1 cellular context compared by ENCODE assay signal in the genomic region with DNA sequence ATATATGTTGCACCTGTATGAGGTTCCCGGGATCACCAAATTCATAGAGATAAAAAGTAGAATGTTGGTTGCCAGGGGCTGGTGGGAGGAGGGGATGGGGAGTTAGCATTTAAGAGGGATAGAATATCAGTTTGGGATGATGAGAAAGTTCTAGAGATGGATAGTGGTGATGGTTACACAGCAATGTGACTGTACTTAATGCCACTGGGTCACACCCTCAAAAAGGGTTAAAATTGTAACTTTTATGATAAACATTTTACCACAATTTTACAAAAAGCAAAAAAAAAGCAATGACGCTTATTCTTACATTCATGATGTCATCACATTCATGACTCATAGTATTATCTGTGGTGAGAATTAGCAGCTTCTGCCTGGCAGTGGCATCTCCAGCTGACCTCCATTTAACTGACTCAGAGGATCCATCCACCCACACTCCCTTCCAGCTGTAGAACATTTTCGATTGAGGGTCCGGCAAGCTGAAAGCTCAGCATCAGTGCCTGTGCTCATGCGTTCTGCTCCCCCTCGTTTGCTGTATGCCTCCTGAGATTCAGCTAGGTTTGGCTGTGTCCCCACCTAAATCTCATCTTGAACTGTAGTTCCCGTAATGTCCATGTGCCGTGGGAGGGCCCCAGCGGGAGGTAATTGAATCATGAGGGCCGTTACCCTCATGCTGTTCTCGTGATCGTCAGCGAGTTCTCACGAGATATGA.
TF ChIP-seq lines count a peak whose summit lies in the region.

No MANE protein-coding gene starts in this region.

TF ChIP-seq in K562, 482 proteins besides CTCF, POLR2A, EP300 and RAD21 (continued from another document):
- TF ChIP-seq CREB1 (IDR thresholded peaks at IDR 0.05) (peak; percentile 42; the same call in 1 of the 2 replicates), CREB1 (CRISPR knock-in tag; IDR thresholded peaks at IDR 0.05) (no peak), TEAD1 (CRISPR knock-in tag; IDR thresholded peaks at IDR 0.05) (no peak), ZNF134 (CRISPR knock-in tag; conservative IDR thresholded peaks at IDR 0.05) (no peak), FOXA1 (IDR thresholded peaks at IDR 0.05; ENCODE audit: borderline replicate concordance) (no peak), ZNF41 (CRISPR knock-in tag; conservative IDR thresholded peaks at IDR 0.05) (no peak), KLF16 (IDR thresholded peaks at IDR 0.05) (no peak), JUND (IDR thresholded peaks at IDR 0.05; ENCODE audit: borderline replicate concordance, low read depth, low read length) (peak; percentile 53; the same call in 1 of the 2 replicates), JUND (tag; IDR thresholded peaks at IDR 0.05; ENCODE audit: borderline replicate concordance, low read depth, low read length) (peak; percentile 59; the same call in 1 of the 3 replicates), ZNF561 (CRISPR knock-in tag; conservative IDR thresholded peaks at IDR 0.05) (no peak), GATAD2B (IDR thresholded peaks at IDR 0.05; ENCODE audit: borderline replicate concordance) (no peak), DACH1 (IDR thresholded peaks at IDR 0.05; ENCODE audit: partially characterized antibody) (no peak), ZNF79 (CRISPR knock-in tag; IDR thresholded peaks at IDR 0.05; ENCODE audit: low read depth) (no peak), CHD2 (IDR thresholded peaks at IDR 0.05; ENCODE audit: low read depth, low read length) (0 out of 2 replicates have a peak, but pooled peaks have one; percentile 28), ZNF57 (CRISPR knock-in tag; IDR thresholded peaks at IDR 0.05) (no peak), RBM22 (IDR thresholded peaks at IDR 0.05; ENCODE audit: low read depth, low read length, poor library complexity, severe bottlenecking) (no peak), SETDB1 (IDR thresholded peaks at IDR 0.05; ENCODE audit: low read length) (no peak), POLR2AphosphoS2 (IDR thresholded peaks at IDR 0.05; ENCODE audit: low read length) (no peak), BMI1 (IDR thresholded peaks at IDR 0.05; ENCODE audit: low read length) (no peak), KAT2B (IDR thresholded peaks at IDR 0.05; ENCODE audit: low read depth, low read length) (no peak), NFRKB (IDR thresholded peaks at IDR 0.05; ENCODE audit: low read depth) (no peak), TOE1 (IDR thresholded peaks at IDR 0.05; ENCODE audit: borderline replicate concordance) (no peak), TOE1 (CRISPR knock-in tag; IDR thresholded peaks at IDR 0.05; ENCODE audit: borderline replicate concordance, low read depth) (no peak), CREM (IDR thresholded peaks at IDR 0.05; ENCODE audit: low read depth) (peak; percentile 60; the same call in 1 of the 2 replicates), JUNB (CRISPR knock-in tag; conservative IDR thresholded peaks at IDR 0.05) (peak; percentile 52; the same call in 1 of the 2 replicates), ASH1L (IDR thresholded peaks at IDR 0.05; ENCODE audit: borderline replicate concordance, low read depth, partially characterized antibody) (no peak), ZKSCAN3 (CRISPR knock-in tag; IDR thresholded peaks at IDR 0.05) (no peak), CSDE1 (IDR thresholded peaks at IDR 0.05) (no peak), NBN (IDR thresholded peaks at IDR 0.05; ENCODE audit: low read depth) (no peak), ARID1B (IDR thresholded peaks at IDR 0.05) (no peak), ZNF436 (CRISPR knock-in tag; IDR thresholded peaks at IDR 0.05) (no peak), ATF1 (CRISPR knock-in tag; IDR thresholded peaks at IDR 0.05) (no peak), ATF1 (tag; IDR thresholded peaks at IDR 0.05) (peak; percentile 68)
- TF ChIP-seq, protein P1, sequence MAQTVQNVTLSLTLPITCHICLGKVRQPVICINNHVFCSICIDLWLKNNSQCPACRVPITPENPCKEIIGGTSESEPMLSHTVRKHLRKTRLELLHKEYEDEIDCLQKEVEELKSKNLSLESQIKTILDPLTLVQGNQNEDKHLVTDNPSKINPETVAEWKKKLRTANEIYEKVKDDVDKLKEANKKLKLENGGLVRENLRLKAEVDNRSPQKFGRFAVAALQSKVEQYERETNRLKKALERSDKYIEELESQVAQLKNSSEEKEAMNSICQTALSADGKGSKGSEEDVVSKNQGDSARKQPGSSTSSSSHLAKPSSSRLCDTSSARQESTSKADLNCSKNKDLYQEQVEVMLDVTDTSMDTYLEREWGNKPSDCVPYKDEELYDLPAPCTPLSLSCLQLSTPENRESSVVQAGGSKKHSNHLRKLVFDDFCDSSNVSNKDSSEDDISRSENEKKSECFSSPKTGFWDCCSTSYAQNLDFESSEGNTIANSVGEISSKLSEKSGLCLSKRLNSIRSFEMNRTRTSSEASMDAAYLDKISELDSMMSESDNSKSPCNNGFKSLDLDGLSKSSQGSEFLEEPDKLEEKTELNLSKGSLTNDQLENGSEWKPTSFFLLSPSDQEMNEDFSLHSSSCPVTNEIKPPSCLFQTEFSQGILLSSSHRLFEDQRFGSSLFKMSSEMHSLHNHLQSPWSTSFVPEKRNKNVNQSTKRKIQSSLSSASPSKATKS (CRISPR knock-in tag; IDR thresholded peaks at IDR 0.05) = no peak
- TF ChIP-seq, protein P2, sequence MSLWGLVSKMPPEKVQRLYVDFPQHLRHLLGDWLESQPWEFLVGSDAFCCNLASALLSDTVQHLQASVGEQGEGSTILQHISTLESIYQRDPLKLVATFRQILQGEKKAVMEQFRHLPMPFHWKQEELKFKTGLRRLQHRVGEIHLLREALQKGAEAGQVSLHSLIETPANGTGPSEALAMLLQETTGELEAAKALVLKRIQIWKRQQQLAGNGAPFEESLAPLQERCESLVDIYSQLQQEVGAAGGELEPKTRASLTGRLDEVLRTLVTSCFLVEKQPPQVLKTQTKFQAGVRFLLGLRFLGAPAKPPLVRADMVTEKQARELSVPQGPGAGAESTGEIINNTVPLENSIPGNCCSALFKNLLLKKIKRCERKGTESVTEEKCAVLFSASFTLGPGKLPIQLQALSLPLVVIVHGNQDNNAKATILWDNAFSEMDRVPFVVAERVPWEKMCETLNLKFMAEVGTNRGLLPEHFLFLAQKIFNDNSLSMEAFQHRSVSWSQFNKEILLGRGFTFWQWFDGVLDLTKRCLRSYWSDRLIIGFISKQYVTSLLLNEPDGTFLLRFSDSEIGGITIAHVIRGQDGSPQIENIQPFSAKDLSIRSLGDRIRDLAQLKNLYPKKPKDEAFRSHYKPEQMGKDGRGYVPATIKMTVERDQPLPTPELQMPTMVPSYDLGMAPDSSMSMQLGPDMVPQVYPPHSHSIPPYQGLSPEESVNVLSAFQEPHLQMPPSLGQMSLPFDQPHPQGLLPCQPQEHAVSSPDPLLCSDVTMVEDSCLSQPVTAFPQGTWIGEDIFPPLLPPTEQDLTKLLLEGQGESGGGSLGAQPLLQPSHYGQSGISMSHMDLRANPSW (CRISPR knock-in tag; IDR thresholded peaks at IDR 0.05) = no peak
- TF ChIP-seq, protein P3, sequence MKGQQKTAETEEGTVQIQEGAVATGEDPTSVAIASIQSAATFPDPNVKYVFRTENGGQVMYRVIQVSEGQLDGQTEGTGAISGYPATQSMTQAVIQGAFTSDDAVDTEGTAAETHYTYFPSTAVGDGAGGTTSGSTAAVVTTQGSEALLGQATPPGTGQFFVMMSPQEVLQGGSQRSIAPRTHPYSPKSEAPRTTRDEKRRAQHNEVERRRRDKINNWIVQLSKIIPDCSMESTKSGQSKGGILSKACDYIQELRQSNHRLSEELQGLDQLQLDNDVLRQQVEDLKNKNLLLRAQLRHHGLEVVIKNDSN (CRISPR knock-in tag; IDR thresholded peaks at IDR 0.05) = no peak
- TF ChIP-seq, protein P4, sequence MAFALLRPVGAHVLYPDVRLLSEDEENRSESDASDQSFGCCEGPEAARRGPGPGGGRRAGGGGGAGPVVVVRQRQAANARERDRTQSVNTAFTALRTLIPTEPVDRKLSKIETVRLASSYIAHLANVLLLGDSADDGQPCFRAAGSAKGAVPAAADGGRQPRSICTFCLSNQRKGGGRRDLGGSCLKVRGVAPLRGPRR (CRISPR knock-in tag; IDR thresholded peaks at IDR 0.05) = no peak
- TF ChIP-seq, protein P5, sequence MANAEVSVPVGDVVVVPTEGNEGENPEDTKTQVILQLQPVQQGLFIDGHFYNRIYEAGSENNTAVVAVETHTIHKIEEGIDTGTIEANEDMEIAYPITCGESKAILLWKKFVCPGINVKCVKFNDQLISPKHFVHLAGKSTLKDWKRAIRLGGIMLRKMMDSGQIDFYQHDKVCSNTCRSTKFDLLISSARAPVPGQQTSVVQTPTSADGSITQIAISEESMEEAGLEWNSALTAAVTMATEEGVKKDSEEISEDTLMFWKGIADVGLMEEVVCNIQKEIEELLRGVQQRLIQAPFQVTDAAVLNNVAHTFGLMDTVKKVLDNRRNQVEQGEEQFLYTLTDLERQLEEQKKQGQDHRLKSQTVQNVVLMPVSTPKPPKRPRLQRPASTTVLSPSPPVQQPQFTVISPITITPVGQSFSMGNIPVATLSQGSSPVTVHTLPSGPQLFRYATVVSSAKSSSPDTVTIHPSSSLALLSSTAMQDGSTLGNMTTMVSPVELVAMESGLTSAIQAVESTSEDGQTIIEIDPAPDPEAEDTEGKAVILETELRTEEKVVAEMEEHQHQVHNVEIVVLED (CRISPR knock-in tag; IDR thresholded peaks at IDR 0.05) = no peak
- TF ChIP-seq, protein P6, sequence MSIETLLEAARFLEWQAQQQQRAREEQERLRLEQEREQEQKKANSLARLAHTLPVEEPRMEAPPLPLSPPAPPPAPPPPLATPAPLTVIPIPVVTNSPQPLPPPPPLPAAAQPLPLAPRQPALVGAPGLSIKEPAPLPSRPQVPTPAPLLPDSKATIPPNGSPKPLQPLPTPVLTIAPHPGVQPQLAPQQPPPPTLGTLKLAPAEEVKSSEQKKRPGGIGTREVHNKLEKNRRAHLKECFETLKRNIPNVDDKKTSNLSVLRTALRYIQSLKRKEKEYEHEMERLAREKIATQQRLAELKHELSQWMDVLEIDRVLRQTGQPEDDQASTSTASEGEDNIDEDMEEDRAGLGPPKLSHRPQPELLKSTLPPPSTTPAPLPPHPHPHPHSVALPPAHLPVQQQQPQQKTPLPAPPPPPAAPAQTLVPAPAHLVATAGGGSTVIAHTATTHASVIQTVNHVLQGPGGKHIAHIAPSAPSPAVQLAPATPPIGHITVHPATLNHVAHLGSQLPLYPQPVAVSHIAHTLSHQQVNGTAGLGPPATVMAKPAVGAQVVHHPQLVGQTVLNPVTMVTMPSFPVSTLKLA (conservative IDR thresholded peaks at IDR 0.05) = no peak
- TF ChIP-seq, protein P7, sequence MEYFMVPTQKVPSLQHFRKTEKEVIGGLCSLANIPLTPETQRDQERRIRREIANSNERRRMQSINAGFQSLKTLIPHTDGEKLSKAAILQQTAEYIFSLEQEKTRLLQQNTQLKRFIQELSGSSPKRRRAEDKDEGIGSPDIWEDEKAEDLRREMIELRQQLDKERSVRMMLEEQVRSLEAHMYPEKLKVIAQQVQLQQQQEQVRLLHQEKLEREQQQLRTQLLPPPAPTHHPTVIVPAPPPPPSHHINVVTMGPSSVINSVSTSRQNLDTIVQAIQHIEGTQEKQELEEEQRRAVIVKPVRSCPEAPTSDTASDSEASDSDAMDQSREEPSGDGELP (CRISPR knock-in tag; IDR thresholded peaks at IDR 0.05; ENCODE audit: borderline replicate concordance) = peak; percentile 35; the same call in 1 of the 2 replicates
- TF ChIP-seq, protein P8, sequence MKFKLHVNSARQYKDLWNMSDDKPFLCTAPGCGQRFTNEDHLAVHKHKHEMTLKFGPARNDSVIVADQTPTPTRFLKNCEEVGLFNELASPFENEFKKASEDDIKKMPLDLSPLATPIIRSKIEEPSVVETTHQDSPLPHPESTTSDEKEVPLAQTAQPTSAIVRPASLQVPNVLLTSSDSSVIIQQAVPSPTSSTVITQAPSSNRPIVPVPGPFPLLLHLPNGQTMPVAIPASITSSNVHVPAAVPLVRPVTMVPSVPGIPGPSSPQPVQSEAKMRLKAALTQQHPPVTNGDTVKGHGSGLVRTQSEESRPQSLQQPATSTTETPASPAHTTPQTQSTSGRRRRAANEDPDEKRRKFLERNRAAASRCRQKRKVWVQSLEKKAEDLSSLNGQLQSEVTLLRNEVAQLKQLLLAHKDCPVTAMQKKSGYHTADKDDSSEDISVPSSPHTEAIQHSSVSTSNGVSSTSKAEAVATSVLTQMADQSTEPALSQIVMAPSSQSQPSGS (CRISPR knock-in tag; IDR thresholded peaks at IDR 0.05) = no peak
- TF ChIP-seq, protein P9, sequence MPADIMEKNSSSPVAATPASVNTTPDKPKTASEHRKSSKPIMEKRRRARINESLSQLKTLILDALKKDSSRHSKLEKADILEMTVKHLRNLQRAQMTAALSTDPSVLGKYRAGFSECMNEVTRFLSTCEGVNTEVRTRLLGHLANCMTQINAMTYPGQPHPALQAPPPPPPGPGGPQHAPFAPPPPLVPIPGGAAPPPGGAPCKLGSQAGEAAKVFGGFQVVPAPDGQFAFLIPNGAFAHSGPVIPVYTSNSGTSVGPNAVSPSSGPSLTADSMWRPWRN (IDR thresholded peaks at IDR 0.05; ENCODE audit: low read depth) = no peak
- TF ChIP-seq, protein P10, sequence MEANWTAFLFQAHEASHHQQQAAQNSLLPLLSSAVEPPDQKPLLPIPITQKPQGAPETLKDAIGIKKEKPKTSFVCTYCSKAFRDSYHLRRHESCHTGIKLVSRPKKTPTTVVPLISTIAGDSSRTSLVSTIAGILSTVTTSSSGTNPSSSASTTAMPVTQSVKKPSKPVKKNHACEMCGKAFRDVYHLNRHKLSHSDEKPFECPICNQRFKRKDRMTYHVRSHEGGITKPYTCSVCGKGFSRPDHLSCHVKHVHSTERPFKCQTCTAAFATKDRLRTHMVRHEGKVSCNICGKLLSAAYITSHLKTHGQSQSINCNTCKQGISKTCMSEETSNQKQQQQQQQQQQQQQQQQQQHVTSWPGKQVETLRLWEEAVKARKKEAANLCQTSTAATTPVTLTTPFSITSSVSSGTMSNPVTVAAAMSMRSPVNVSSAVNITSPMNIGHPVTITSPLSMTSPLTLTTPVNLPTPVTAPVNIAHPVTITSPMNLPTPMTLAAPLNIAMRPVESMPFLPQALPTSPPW (CRISPR knock-in tag; IDR thresholded peaks at IDR 0.05) = 0 out of 2 replicates have a peak, but pooled peaks have one; percentile 20
- TF ChIP-seq, protein P11, sequence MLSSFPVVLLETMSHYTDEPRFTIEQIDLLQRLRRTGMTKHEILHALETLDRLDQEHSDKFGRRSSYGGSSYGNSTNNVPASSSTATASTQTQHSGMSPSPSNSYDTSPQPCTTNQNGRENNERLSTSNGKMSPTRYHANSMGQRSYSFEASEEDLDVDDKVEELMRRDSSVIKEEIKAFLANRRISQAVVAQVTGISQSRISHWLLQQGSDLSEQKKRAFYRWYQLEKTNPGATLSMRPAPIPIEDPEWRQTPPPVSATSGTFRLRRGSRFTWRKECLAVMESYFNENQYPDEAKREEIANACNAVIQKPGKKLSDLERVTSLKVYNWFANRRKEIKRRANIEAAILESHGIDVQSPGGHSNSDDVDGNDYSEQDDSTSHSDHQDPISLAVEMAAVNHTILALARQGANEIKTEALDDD (IDR thresholded peaks at IDR 0.05) = no peak
- TF ChIP-seq, protein P12, sequence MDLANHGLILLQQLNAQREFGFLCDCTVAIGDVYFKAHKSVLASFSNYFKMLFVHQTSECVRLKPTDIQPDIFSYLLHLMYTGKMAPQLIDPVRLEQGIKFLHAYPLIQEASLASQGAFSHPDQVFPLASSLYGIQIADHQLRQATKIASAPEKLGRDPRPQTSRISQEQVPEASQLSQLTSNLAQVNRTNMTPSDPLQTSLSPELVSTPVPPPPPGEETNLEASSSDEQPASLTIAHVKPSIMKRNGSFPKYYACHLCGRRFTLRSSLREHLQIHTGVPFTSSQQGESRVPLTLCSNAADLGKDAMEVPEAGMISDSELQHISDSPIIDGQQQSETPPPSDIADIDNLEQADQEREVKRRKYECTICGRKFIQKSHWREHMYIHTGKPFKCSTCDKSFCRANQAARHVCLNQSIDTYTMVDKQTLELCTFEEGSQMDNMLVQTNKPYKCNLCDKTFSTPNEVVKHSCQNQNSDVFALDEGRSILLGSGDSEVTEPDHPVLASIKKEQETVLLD (IDR thresholded peaks at IDR 0.05) = no peak
TF ChIP-seq in K562: peak in this region for 11.
